ENCODE assay signal across 10 cellular contexts in genomic region chr19:16581971-16582343, GRCh38. TPM values are rescaled to one million over a fixed set of nuclear protein-coding genes. Genes with fewer than 3 reads are reported as not detected.
DNase-seq lines count a peak whose midpoint lies in the region; ATAC-seq and TF ChIP-seq lines count a peak whose summit lies in the region.
"Had no signal": no experiment of that assay in that cellular context is flagged by ENCODE, and none has a peak within 500 bp of the region (broad histone marks: within the 10 kb centered on the region; RNA-seq: fewer than 3 reads in every experiment).

No MANE protein-coding gene starts in this region.

- no TSS peak for BruUV-seq in IMR-90 (replicated peaks; lab: Mats Ljungman, UMichigan)

- peaks cover 40 to 93% of the 10 kb centered on the region in 2 experiments for H3K79me1 ChIP-seq in IMR-90 (ENCODE audit: low read depth in 1 of 2, low read length in 2 of 2)

- peaks cover 38% of the 10 kb centered on the region for H3K9me1 ChIP-seq in IMR-90 (ENCODE audit: insufficient read depth, low read length)

- no peaks in the 10 kb centered on the region for H3K9me3 Mint-ChIP-seq in neural crest cell

- no peak overlapping the region for H4K8ac ChIP-seq in IMR-90 (ENCODE audit: low read depth in 2 of 2, low read length in 2 of 2)

- in situ Hi-C loops in IMR-90 (cut with MboI; ENCODE audit: low sequenced_read_pairs): loop anchor here (5.0 kb wide), 1 partner anchor 45 kb away; the partner anchor contains the start of gene MED26

- no peak overlapping the region for H2BK120ac ChIP-seq in IMR-90 (ENCODE audit: low read depth, low read length)

- intact Hi-C loops in IMR-90 (cut with micrococcal nuclease) (no loop called here), breast epithelium (cut with DNase I; ENCODE audit: low total_unique reads) (no loop called here)

- no peak for TF ChIP-seq RAD21 in IMR-90 (IDR thresholded peaks at IDR 0.05; ENCODE audit: low read length)

- dilution Hi-C loops in IMR-90 (cut with HindIII; ENCODE audit: low sequenced_read_pairs, unreplicated experiment): no loop called here

- H3K4ac ChIP-seq in IMR-90 (ENCODE audit: low read depth, low read length): no peak overlapping the region

- no peak overlapping the region for H3K27ac Mint-ChIP-seq in neural crest cell (ENCODE audit: unreplicated experiment)

- peak overlapping the region; percentile 60 for H3K9ac ChIP-seq in BLaER1
- no peak overlapping the region for H3K9ac ChIP-seq in IMR-90 (ENCODE audit: low read depth, low read length)

- H3K14ac ChIP-seq in IMR-90 (replicated peaks; ENCODE audit: low read depth, low read length): no peak overlapping the region

- no peak overlapping the region for H2BK5ac ChIP-seq in IMR-90 (ENCODE audit: low read depth, low read length, poor library complexity, severe bottlenecking)

- no peak overlapping the region for H2BK20ac ChIP-seq in IMR-90 (ENCODE audit: low read depth, low read length)

- H3K4me1 Mint-ChIP-seq in neural crest cell: peaks cover 28% of the 10 kb centered on the region

- CTCF ChIA-PET in IMR-90 (lab: Yijun Ruan, JAX): no interaction called here

- no peaks in the 10 kb centered on the region for H3K36me3 Mint-ChIP-seq in neural crest cell (ENCODE audit: low read depth)

- H2AK9ac ChIP-seq in IMR-90 (replicated peaks; ENCODE audit: low read depth, low read length, poor library complexity): no peak overlapping the region

- H3K27ac ChIP-seq in BLaER1 (peak overlapping the region; percentile 83), IMR-90 (ENCODE audit: insufficient read depth, low read length) (no peak overlapping the region), breast epithelium (peak overlapping the region; percentile 75 to 81)

- no peak overlapping the region for H3K23ac ChIP-seq in IMR-90 (ENCODE audit: low read depth, low read length)

- no peak for TF ChIP-seq CTCF in IMR-90 (conservative IDR thresholded peaks at IDR 0.05; ENCODE audit: low read depth, low read length)
- TF ChIP-seq CTCF in breast epithelium (IDR thresholded peaks at IDR 0.05): no peak
- no peak for TF ChIP-seq CTCF in neural crest cell (conservative IDR thresholded peaks at IDR 0.05)

- no peaks in the 10 kb centered on the region for H3K27me3 Mint-ChIP-seq in neural crest cell (ENCODE audit: low read depth)

- POLR2A ChIA-PET in IMR-90 (lab: Charles Lee; ENCODE audit: unreplicated experiment): no interaction called here

- H4K5ac ChIP-seq in IMR-90 (ENCODE audit: low read depth, low read length): no peak overlapping the region

- H4K91ac ChIP-seq in IMR-90 (ENCODE audit: insufficient read depth, low read depth, low read length): no peak overlapping the region

- TF ChIP-seq POLR2A in IMR-90 (IDR thresholded peaks at IDR 0.05; ENCODE audit: low read depth, low read length): no peak
- TF ChIP-seq POLR2A in breast epithelium (IDR thresholded peaks at IDR 0.05): no peak

- H3K9me3 ChIP-seq in BLaER1 (no peaks in the 10 kb centered on the region), IMR-90 (ENCODE audit: control insufficient read depth, insufficient read depth, low read length) (no peaks in the 10 kb centered on the region), breast epithelium (no peaks in the 10 kb centered on the region)

- H3K56ac ChIP-seq in IMR-90 (ENCODE audit: extremely low read depth, insufficient read depth, low read length): no peak overlapping the region

- peak overlapping the region; percentile 44 for H3K4me3 Mint-ChIP-seq in neural crest cell

- peak; percentile 23 for DNase-seq in IMR-90
- DNase-seq in breast epithelium (ENCODE audit: low spot score in 2 of 2): no peak
- DNase-seq in neural crest cell (ENCODE audit: low read depth, low spot score): no peak
- DNase-seq in RKO (ENCODE audit: low spot score): no peak
- no peak for DNase-seq in DMS53 treated with DMSO at 0.1 percent for 48 hours (lab: John Stamatoyannopoulos, UW; ENCODE audit: unreplicated experiment)
- DNase-seq in SK-N-DZ (ENCODE audit: low spot score): no peak
- no peak for DNase-seq in DMS114 treated with DMSO at 0.1 percent for 48 hours (lab: John Stamatoyannopoulos, UW; ENCODE audit: unreplicated experiment)
- DNase-seq: aorta, NCI-H2029 had no signal

- no peak overlapping the region for H2BK15ac ChIP-seq in IMR-90 (ENCODE audit: low read depth, low read length)

- no peak overlapping the region for H2AFZ ChIP-seq in IMR-90 (replicated peaks; ENCODE audit: low read length, poor library complexity)

- WGBS in IMR-90 (ENCODE audit: extremely low coverage in 2 of 2, insufficient read length in 1 of 2), 2 experiments: 100% methylated on average over 1 of the region's 6 CpGs; no CpG with 5 or more reads in 1 of the 2 experiments

- H3K18ac ChIP-seq in IMR-90 (ENCODE audit: low read depth, low read length): no peak overlapping the region

- no peaks in the 10 kb centered on the region for H3K27me3 ChIP-seq in BLaER1
- no peaks in the 10 kb centered on the region for H3K27me3 ChIP-seq in IMR-90 (ENCODE audit: control insufficient read depth, insufficient read depth, low read length)
- H3K27me3 ChIP-seq in breast epithelium: no peaks in the 10 kb centered on the region

- H3K4me2 ChIP-seq in BLaER1 (peak overlapping the region; percentile 95), IMR-90 (ENCODE audit: low read depth, low read length) (no peak overlapping the region)

- peaks cover 57% of the 10 kb centered on the region for H3K36me3 ChIP-seq in BLaER1
- H3K36me3 ChIP-seq in IMR-90 (ENCODE audit: control insufficient read depth, insufficient read depth, low read length): peaks cover 15% of the 10 kb centered on the region
- no peaks in the 10 kb centered on the region for H3K36me3 ChIP-seq in breast epithelium

- H3K4me3 ChIP-seq in BLaER1: no peak overlapping the region
- no peak overlapping the region for H3K4me3 ChIP-seq in IMR-90 (ENCODE audit: insufficient read depth, low read depth, low read length)
- peak overlapping the region in 1 of 3 donors; percentile 24 for H3K4me3 ChIP-seq in breast epithelium

- H2AK5ac ChIP-seq in IMR-90 (ENCODE audit: low read depth, low read length): no peak overlapping the region

- ATAC-seq in IMR-90 (ENCODE audit: low read depth): no peak

- H3K4me1 ChIP-seq in BLaER1 (peaks cover 77% of the 10 kb centered on the region), IMR-90 (ENCODE audit: control insufficient read depth, insufficient read depth, low read length) (peaks cover 19% of the 10 kb centered on the region), breast epithelium (peaks cover 21% of the 10 kb centered on the region in 2 donors)

- H4K20me1 ChIP-seq in BLaER1 (peaks cover 98% of the 10 kb centered on the region), IMR-90 (ENCODE audit: insufficient read depth, low read length) (peaks cover 94% of the 10 kb centered on the region)

TF ChIP-seq in IMR-90, 13 proteins besides CTCF, POLR2A, EP300 and RAD21:
- TF ChIP-seq MAFK (IDR thresholded peaks at IDR 0.05; ENCODE audit: low read depth, low read length) (no peak), SMC3 (IDR thresholded peaks at IDR 0.05; ENCODE audit: low read depth, low read length) (no peak), MXI1 (IDR thresholded peaks at IDR 0.05; ENCODE audit: borderline replicate concordance, low read depth, low read length) (no peak), CEBPB (IDR thresholded peaks at IDR 0.05; ENCODE audit: low read depth, low read length) (peak; percentile 46; the same call in 1 of the 2 replicates)

RNA-seq across cellular contexts. Expression of gene SLC35E1, which starts 9.7 kb away (rescaled TPM):
- 22.6 and 25.8 TPM in 2 replicates for total RNA-seq in IMR-90 (2012; rRNA removed)
- polyA plus RNA-seq in IMR-90 (2012; rRNA removed): 38.0 and 46.7 TPM in 2 replicates
- polyA plus RNA-seq in IMR-90 (2012; cell fraction: cytosol; rRNA removed): 18.1 and 27.8 TPM in 2 replicates
- 33.2 and 71.8 TPM in 2 replicates for polyA plus RNA-seq in IMR-90 (2012; cell fraction: nucleus; rRNA removed; ENCODE audit: low replicate concordance)
- total RNA-seq in breast epithelium: 10 to 100 TPM; 33.0 to 44.9 (median 39.2) TPM
- 30.4 and 32.5 TPM in 2 replicates for total RNA-seq in neural crest cell
- 16.9 and 29.6 TPM in 2 replicates for polyA plus RNA-seq in SK-N-DZ (2014; cell fraction: cytosol; rRNA removed)
- polyA plus RNA-seq in SK-N-DZ (2014; cell fraction: nucleus; rRNA removed): 12.1 and 13.0 TPM in 2 replicates

RNA-seq across cellular contexts. Expression of gene CHERP, which starts 39.7 kb away (rescaled TPM):
- 0.54 and 1.1 TPM in 2 replicates for total RNA-seq in IMR-90 (2012; rRNA removed)
- 13.5 and 15.6 TPM in 2 replicates for polyA plus RNA-seq in IMR-90 (2012; rRNA removed)
- polyA plus RNA-seq in IMR-90 (2012; cell fraction: cytosol; rRNA removed): 9.4 and 12.9 TPM in 2 replicates
- polyA plus RNA-seq in IMR-90 (2012; cell fraction: nucleus; rRNA removed; ENCODE audit: low replicate concordance): 37.1 and 59.7 TPM in 2 replicates
- 1 to 10 TPM; 6.7 to 9.2 (median 8.0) TPM for total RNA-seq in breast epithelium
- total RNA-seq in neural crest cell: 93.3 and 95.7 TPM in 2 replicates
- polyA plus RNA-seq in SK-N-DZ (2014; cell fraction: cytosol; rRNA removed): 12.0 and 13.6 TPM in 2 replicates
- 28.7 and 30.1 TPM in 2 replicates for polyA plus RNA-seq in SK-N-DZ (2014; cell fraction: nucleus; rRNA removed)

RNA-seq across cellular contexts. Expression of gene MED26, which starts 46.0 kb away (rescaled TPM):
- total RNA-seq in IMR-90 (2012; rRNA removed) (2.0 and 2.8 TPM in 2 replicates), breast epithelium (1 to 10 TPM; 5.6 to 10.0 (median 7.5) TPM), neural crest cell (11.7 and 11.8 TPM in 2 replicates)
- 4.0 and 4.9 TPM in 2 replicates for polyA plus RNA-seq in IMR-90 (2012; rRNA removed)
- polyA plus RNA-seq in IMR-90 (2012; cell fraction: cytosol; rRNA removed): 2.8 and 5.3 TPM in 2 replicates
- 7.1 and 11.7 TPM in 2 replicates for polyA plus RNA-seq in IMR-90 (2012; cell fraction: nucleus; rRNA removed; ENCODE audit: low replicate concordance)
- 3.8 and 4.8 TPM in 2 replicates for polyA plus RNA-seq in SK-N-DZ (2014; cell fraction: cytosol; rRNA removed)
- polyA plus RNA-seq in SK-N-DZ (2014; cell fraction: nucleus; rRNA removed): 4.6 and 5.2 TPM in 2 replicates
